17 cellular contexts compared by ENCODE assay signal in the genomic region with DNA sequence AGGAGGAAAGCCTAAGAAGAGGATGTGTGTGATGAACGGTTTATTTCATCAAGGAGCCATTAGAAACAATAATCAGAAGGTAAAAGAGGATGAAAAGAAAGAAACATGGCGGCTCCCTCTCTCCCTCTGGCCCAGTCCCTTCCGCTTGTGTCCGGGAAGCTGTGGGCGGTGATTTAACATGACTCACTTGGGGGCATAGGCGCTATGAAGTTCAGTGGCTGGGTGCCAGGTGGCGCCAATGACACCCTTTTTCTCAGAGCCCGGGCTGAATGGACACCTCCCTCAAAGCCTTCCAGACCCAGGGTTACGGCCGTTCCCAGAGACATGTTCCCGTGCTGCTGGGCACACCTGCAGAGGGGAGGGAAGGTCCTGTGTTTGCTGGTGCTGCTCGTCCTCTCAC.
A peak's percentile ranks its signal among the peaks of the same experiment; 100 is the strongest.
DNase-seq lines count a peak whose midpoint lies in the region; ATAC-seq, FAIRE-seq and TF ChIP-seq lines count a peak whose summit lies in the region.
"Had no signal": no experiment of that assay in that cellular context is flagged by ENCODE, and none has a peak within 500 bp of the region (broad histone marks: within the 10 kb centered on the region; RNA-seq: fewer than 3 reads in every experiment).

No MANE protein-coding gene starts in this region.

- no peaks in the 10 kb centered on the region for H3K9me3 ChIP-seq in GM12878 (replicated peaks; ENCODE audit: control insufficient read depth, insufficient read depth, low read length)
- no peaks in the 10 kb centered on the region for H3K9me3 ChIP-seq in small intestine (ENCODE audit: control insufficient read depth, low read depth)
- H3K9me3 ChIP-seq in stomach: no peaks in the 10 kb centered on the region
- H3K9me3 ChIP-seq: BE2C, psoas muscle, transverse colon had no signal

- peak; percentile 14 for DNase-seq in activated naive CD4-positive, alpha-beta T cell treated with anti-CD3 and anti-CD28 coated beads for 36 hours
- DNase-seq in activated naive CD4-positive, alpha-beta T cell (lab: John Stamatoyannopoulos, UW): no peak
- DNase-seq in NCI-H146 treated with DMSO at 0.1 percent for 48 hours (lab: John Stamatoyannopoulos, UW; ENCODE audit: unreplicated experiment) (peak; percentile 89), GM12878 (ENCODE audit: low read depth, low spot score) (no peak), posterior vena cava (ENCODE audit: low spot score) (peak; percentile 62), small intestine (no peak), stomach (no peak), activated gamma-delta T cell treated with Interleukin-2 at 50 U/mL for 16 hours (no peak)
- DNase-seq: BE2C, foreskin fibroblast, IMR-90, NCI-H446 treated with DMSO at 0.1 percent for 48 hours, transverse colon had no signal

- RAD21 ChIA-PET in GM12878 (lab: Charles Lee; ENCODE audit: unreplicated experiment): no interaction called here

- no peak overlapping the region for H3K4me2 ChIP-seq in GM12878 (ENCODE audit: control insufficient read depth, insufficient read depth)

- TF ChIP-seq CTCF in GM12878 (IDR thresholded peaks at IDR 0.05 in 2 of 3, conservative IDR thresholded peaks at IDR 0.05 in 1 of 3; ENCODE audit: control insufficient read depth in 2 of 3, extremely low read depth in 1 of 3, insufficient read depth in 1 of 3, low read depth in 3 of 3, low read length in 3 of 3): no peak
- TF ChIP-seq CTCF in stomach (IDR thresholded peaks at IDR 0.05): no peak

- TF ChIP-seq EP300 in GM12878 (IDR thresholded peaks at IDR 0.05; ENCODE audit: borderline replicate concordance in 1 of 2, control insufficient read depth in 1 of 2, low read depth in 2 of 2, low read length in 2 of 2) (no peak), stomach (IDR thresholded peaks at IDR 0.05) (no peak)

- H3K4me3 ChIP-seq in GM12878: no peak overlapping the region
- no peak overlapping the region for H3K4me3 ChIP-seq in small intestine (ENCODE audit: low read depth in 1 of 2, low read length in 2 of 2)
- H3K4me3 ChIP-seq in stomach: no peak overlapping the region
- H3K4me3 ChIP-seq: psoas muscle, transverse colon had no signal

- no peak for FAIRE-seq in GM12878 (lab: Jason Lieb, UNC)
- no peak for FAIRE-seq in small intestine (lab: Jason Lieb, UNC)

- no peak overlapping the region for H3K27ac Mint-ChIP-seq in activated naive CD4-positive, alpha-beta T cell treated with anti-CD3 and anti-CD28 coated beads for 36 hours
- H3K27ac Mint-ChIP-seq: activated T-helper 17 cell treated with anti-CD3 and anti-CD28 coated beads, Interleukin-2, amount 50 U/mL, for 72 hours; memory B cell had no signal

- TF ChIP-seq POLR2A in GM12878 (IDR thresholded peaks at IDR 0.05; ENCODE audit: low read depth, low read length) (no peak), stomach (IDR thresholded peaks at IDR 0.05) (no peak)

- H4K20me1 ChIP-seq in GM12878 (ENCODE audit: control insufficient read depth, insufficient read depth): no peaks in the 10 kb centered on the region; the same call in 1 of the 2 replicates

- in situ Hi-C loops in GM12878 (cut with MboI): no loop called here

- H3K4me1 ChIP-seq in GM12878 (ENCODE audit: control insufficient read depth, insufficient read depth, low read length) (no peaks in the 10 kb centered on the region), small intestine (ENCODE audit: control insufficient read depth in 2 of 2, insufficient read depth in 1 of 2, low read depth in 1 of 2, low read length in 1 of 2) (no peaks in the 10 kb centered on the region), stomach (no peaks in the 10 kb centered on the region)
- H3K4me1 ChIP-seq: BE2C, psoas muscle, transverse colon had no signal

- TF ChIP-seq RAD21 in GM12878 (IDR thresholded peaks at IDR 0.05; ENCODE audit: insufficient read depth, low read depth, low read length): no peak

- CTCF ChIA-PET in activated naive CD4-positive, alpha-beta T cell treated with anti-CD3 and anti-CD28 coated beads for 36 hours (lab: Charles Lee): no interaction called here
- CTCF ChIA-PET in GM12878 (lab: Yijun Ruan, JAX): interaction anchor here (1.4 kb wide), 1 partner anchor 48 kb away, joined by 3 read pairs; no protein-coding TSS in a partner anchor

- no peak overlapping the region for H2AFZ ChIP-seq in GM12878 (ENCODE audit: control insufficient read depth, low read depth, low read length)

- H3K4me3 Mint-ChIP-seq in activated naive CD4-positive, alpha-beta T cell treated with anti-CD3 and anti-CD28 coated beads for 36 hours: no peak overlapping the region
- H3K4me3 Mint-ChIP-seq: activated T-helper 17 cell treated with anti-CD3 and anti-CD28 coated beads, Interleukin-2, amount 50 U/mL, for 72 hours; central memory CD8-positive, alpha-beta T cell; memory B cell had no signal

- intact Hi-C loops in activated naive CD4-positive, alpha-beta T cell treated with anti-CD3 and anti-CD28 coated beads for 36 hours (cut with micrococcal nuclease): no loop called here
- intact Hi-C loops in GM12878 (cut with micrococcal nuclease; ENCODE audit: unreplicated experiment) (no loop called here), posterior vena cava (cut with DNase I) (no loop called here), stomach (cut with DNase I; ENCODE audit: low total_unique reads) (no loop called here)

- no peaks in the 10 kb centered on the region for H3K36me3 ChIP-seq in GM12878 (ENCODE audit: control insufficient read depth in 2 of 2, insufficient read depth in 2 of 2, low read length in 1 of 2)
- H3K36me3 ChIP-seq in small intestine (ENCODE audit: control insufficient read depth in 2 of 2, insufficient read depth in 2 of 2, low read length in 2 of 2): no peaks in the 10 kb centered on the region
- no peaks in the 10 kb centered on the region for H3K36me3 ChIP-seq in stomach
- H3K36me3 ChIP-seq: BE2C, transverse colon had no signal

- H3K27me3 Mint-ChIP-seq in activated naive CD4-positive, alpha-beta T cell treated with anti-CD3 and anti-CD28 coated beads for 36 hours (ENCODE audit: low read depth): peaks cover 3% of the 10 kb centered on the region
- H3K27me3 Mint-ChIP-seq: memory B cell had no signal

- H3K36me3 Mint-ChIP-seq in activated naive CD4-positive, alpha-beta T cell treated with anti-CD3 and anti-CD28 coated beads for 36 hours (ENCODE audit: low read depth): no peaks in the 10 kb centered on the region

- no peak overlapping the region for H3K9ac ChIP-seq in GM12878 (ENCODE audit: control insufficient read depth, insufficient read depth, low read length)

- SMC1A ChIA-PET in GM12878 (lab: Charles Lee; ENCODE audit: uncharacterized antibody, unreplicated experiment): no interaction called here

- no peaks in the 10 kb centered on the region for H3K4me1 Mint-ChIP-seq in activated naive CD4-positive, alpha-beta T cell treated with anti-CD3 and anti-CD28 coated beads for 36 hours (ENCODE audit: low read depth)
- H3K4me1 Mint-ChIP-seq: activated T-helper 17 cell treated with anti-CD3 and anti-CD28 coated beads, Interleukin-2, amount 50 U/mL, for 72 hours; central memory CD8-positive, alpha-beta T cell; memory B cell had no signal

- no peaks in the 10 kb centered on the region for H3K27me3 ChIP-seq in GM12878 (replicated peaks in 1 of 2; ENCODE audit: control insufficient read depth in 2 of 2, insufficient read depth in 2 of 2, low read length in 1 of 2)
- H3K27me3 ChIP-seq in small intestine (ENCODE audit: control insufficient read depth in 2 of 2, insufficient read depth in 2 of 2, low read length in 2 of 2): no peaks in the 10 kb centered on the region
- no peaks in the 10 kb centered on the region for H3K27me3 ChIP-seq in stomach
- H3K27me3 ChIP-seq: transverse colon had no signal

- BruUV-seq in GM12878 (replicated peaks; lab: Mats Ljungman, UMichigan): no TSS peak

- WGBS in GM12878 (ENCODE audit: insufficient coverage, insufficient replicate concordance, low lambda C conversion rate, missing lambda C conversion rate): 63% methylated on average over 12 of the region's 12 CpGs
- WGBS in small intestine, 3 donors: 71 to 77% (median 73%) methylated on average over 12 of the region's 12 CpGs
- WGBS in stomach, 5 donors: 71 to 82% (median 76%) methylated on average over 12 of the region's 12 CpGs

- H3K79me2 ChIP-seq in GM12878 (ENCODE audit: control insufficient read depth, insufficient read depth, low read length): no peaks in the 10 kb centered on the region

- POLR2A ChIA-PET in GM12878 (lab: Charles Lee): no interaction called here

- no peak for ATAC-seq in GM12878
- ATAC-seq: activated T-helper 17 cell treated with anti-CD3 and anti-CD28 coated beads, Interleukin-2, amount 50 U/mL, for 72 hours; psoas muscle had no signal

- H3K27ac ChIP-seq in GM12878 (ENCODE audit: control insufficient read depth, insufficient read depth) (no peak overlapping the region), small intestine (ENCODE audit: low read depth in 1 of 2, low read length in 1 of 2) (no peak overlapping the region), stomach (no peak overlapping the region)
- H3K27ac ChIP-seq: psoas muscle, transverse colon had no signal

- no peaks in the 10 kb centered on the region for H3K9me3 Mint-ChIP-seq in activated naive CD4-positive, alpha-beta T cell treated with anti-CD3 and anti-CD28 coated beads for 36 hours
- H3K9me3 Mint-ChIP-seq: activated T-helper 17 cell treated with anti-CD3 and anti-CD28 coated beads, Interleukin-2, amount 50 U/mL, for 72 hours; central memory CD8-positive, alpha-beta T cell had no signal

TF ChIP-seq in GM12878, 131 proteins besides CTCF, POLR2A, EP300 and RAD21 (continues in another document):
- TF ChIP-seq, protein P1, sequence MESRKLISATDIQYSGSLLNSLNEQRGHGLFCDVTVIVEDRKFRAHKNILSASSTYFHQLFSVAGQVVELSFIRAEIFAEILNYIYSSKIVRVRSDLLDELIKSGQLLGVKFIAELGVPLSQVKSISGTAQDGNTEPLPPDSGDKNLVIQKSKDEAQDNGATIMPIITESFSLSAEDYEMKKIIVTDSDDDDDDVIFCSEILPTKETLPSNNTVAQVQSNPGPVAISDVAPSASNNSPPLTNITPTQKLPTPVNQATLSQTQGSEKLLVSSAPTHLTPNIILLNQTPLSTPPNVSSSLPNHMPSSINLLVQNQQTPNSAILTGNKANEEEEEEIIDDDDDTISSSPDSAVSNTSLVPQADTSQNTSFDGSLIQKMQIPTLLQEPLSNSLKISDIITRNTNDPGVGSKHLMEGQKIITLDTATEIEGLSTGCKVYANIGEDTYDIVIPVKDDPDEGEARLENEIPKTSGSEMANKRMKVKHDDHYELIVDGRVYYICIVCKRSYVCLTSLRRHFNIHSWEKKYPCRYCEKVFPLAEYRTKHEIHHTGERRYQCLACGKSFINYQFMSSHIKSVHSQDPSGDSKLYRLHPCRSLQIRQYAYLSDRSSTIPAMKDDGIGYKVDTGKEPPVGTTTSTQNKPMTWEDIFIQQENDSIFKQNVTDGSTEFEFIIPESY (IDR thresholded peaks at IDR 0.05): peak; percentile 58; the same call in 1 of the 2 replicates
- TF ChIP-seq, protein P2, sequence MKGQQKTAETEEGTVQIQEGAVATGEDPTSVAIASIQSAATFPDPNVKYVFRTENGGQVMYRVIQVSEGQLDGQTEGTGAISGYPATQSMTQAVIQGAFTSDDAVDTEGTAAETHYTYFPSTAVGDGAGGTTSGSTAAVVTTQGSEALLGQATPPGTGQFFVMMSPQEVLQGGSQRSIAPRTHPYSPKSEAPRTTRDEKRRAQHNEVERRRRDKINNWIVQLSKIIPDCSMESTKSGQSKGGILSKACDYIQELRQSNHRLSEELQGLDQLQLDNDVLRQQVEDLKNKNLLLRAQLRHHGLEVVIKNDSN (IDR thresholded peaks at IDR 0.05; ENCODE audit: borderline replicate concordance, extremely low read length, insufficient read depth, low read depth, low read length): no peak

Comparison
In these comparisons a context has a peak if more than half of its experiments do, and no peak if none do; other contexts are left out.
1. DNase-seq: peak in activated naive CD4-positive, alpha-beta T cell treated with anti-CD3 and anti-CD28 coated beads for 36 hours (single experiment), NCI-H146 treated with DMSO at 0.1 percent for 48 hours (single experiment) and posterior vena cava (single experiment); none in activated naive CD4-positive, alpha-beta T cell (0 of 4), GM12878 (single experiment), small intestine (single experiment), stomach (single experiment) and activated gamma-delta T cell treated with Interleukin-2 at 50 U/mL for 16 hours (single experiment).